8 cellular contexts compared by ENCODE assay signal in the genomic region with DNA sequence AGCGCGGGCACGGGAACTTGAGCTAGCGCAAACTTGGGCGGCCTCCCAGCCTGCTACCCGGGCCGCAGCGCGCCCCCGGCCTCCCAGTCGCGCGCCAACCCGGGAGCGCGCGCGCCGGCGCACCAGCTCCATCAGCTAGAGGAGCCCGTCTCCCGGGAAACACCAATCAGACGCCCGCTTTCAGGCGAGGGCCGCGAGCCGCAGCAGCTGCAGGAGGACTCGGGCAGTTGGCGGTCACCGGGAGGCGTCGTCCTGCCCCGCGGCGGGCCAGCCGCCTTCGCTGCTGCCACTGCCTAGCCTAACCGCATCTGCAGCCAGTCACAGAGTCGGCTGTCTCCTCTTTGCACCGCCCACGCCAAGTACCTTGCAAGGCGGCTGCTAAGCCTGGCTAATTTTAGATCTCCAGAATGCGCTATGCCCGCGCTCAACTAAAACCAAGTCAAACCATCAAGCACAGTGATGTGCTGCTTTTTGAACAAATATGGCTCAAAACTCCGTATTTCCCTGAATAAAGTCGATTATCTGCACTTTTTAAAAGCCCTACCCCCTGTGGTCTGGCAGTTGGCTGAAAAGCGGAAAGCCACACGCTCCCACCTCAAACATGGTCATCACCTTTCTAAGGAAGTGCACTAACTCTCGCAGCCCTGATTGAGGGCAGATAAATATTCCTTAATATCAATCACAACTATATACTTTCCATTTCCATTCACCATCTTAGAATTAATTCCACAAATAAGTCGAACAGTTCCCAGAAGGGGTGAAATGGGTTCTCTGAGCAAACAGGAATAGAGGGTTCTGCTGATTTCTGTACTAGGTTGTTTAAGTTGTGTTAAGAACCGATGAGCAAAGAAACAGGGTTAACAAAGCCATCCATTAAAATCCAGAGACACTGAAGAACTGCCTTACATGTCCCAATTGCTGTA.
DNase-seq lines count a peak whose midpoint lies in the region; ATAC-seq lines count a peak whose summit lies in the region.

No MANE protein-coding gene starts in this region.

- peaks cover 22% of the 10 kb centered on the region for H3K4me1 Mint-ChIP-seq in activated T-cell treated with anti-CD3 and anti-CD28 coated beads, Interleukin-2, amount 50 U/mL, for 72 hours (ENCODE audit: low read depth)

- ATAC-seq in HG03159 (IDR thresholded peaks at IDR 0.05; ENCODE audit: unreplicated experiment) = peak; percentile 68
- ATAC-seq in activated T-cell treated with anti-CD3 and anti-CD28 coated beads, Interleukin-2, amount 50 U/mL, for 72 hours (replicated peaks in 1 of 2) = peak; percentile 78 to 80

- peak overlapping the region; percentile 44 for H3K27ac Mint-ChIP-seq in activated T-cell treated with anti-CD3 and anti-CD28 coated beads, Interleukin-2, amount 50 U/mL, for 72 hours

- H3K27me3 Mint-ChIP-seq in activated T-cell treated with anti-CD3 and anti-CD28 coated beads, Interleukin-2, amount 50 U/mL, for 72 hours (ENCODE audit: low read depth) = peaks cover 78% of the 10 kb centered on the region

- intact Hi-C loops in head of caudate nucleus (cut with DNase I) = loop anchor here (2.0 to 10.0 kb wide), 2 partner anchors 176 to 268 kb away; no protein-coding TSS in a partner anchor

- H3K4me3 Mint-ChIP-seq in activated T-cell treated with anti-CD3 and anti-CD28 coated beads, Interleukin-2, amount 50 U/mL, for 72 hours = peak overlapping the region; percentile 82 to 90

- H3K36me3 Mint-ChIP-seq in activated T-cell treated with anti-CD3 and anti-CD28 coated beads, Interleukin-2, amount 50 U/mL, for 72 hours (ENCODE audit: insufficient read depth in 2 of 2) = peaks cover 0 to 4% of the 10 kb centered on the region in 2 donors

- no peaks in the 10 kb centered on the region for H3K9me3 Mint-ChIP-seq in activated T-cell treated with anti-CD3 and anti-CD28 coated beads, Interleukin-2, amount 50 U/mL, for 72 hours

- DNase-seq in DMS 273 (lab: John Stamatoyannopoulos, UW; ENCODE audit: unreplicated experiment) (peak; percentile 99), GM19240 (ENCODE audit: insufficient read length, low spot score) (peak; percentile 46), NCI-H2196 treated with DMSO at 0.1 percent for 48 hours (lab: John Stamatoyannopoulos, UW; ENCODE audit: unreplicated experiment) (peak; percentile 69), head of caudate nucleus (peak; percentile 95 to 99 (median 98)), pons (ENCODE audit: low spot score) (peak; percentile 97)
- DNase-seq in activated T-cell treated with anti-CD3 and anti-CD28 coated beads, Interleukin-2, amount 50 U/mL, for 72 hours = peak; percentile 50 to 65
- no peak for DNase-seq in stimulated activated CD4-positive, alpha-beta T cell treated with anti-CD3 and anti-CD28 coated beads, Interleukin-12 subunit alpha, Interleukin-12 subunit beta, amount 100 ng/mL, for 4 hours
